1 cellular context compared by ENCODE assay signal in genomic region chr22:31443516-31443915, GRCh38.
TF ChIP-seq lines count a peak whose summit lies in the region.

No MANE protein-coding gene starts in this region.

TF ChIP-seq in GM23338, 12 proteins besides CTCF, POLR2A, EP300 and RAD21:
- TF ChIP-seq ZNF462 (CRISPR knock-in tag; IDR thresholded peaks at IDR 0.05) (no peak), STAT1 (IDR thresholded peaks at IDR 0.05; ENCODE audit: unreplicated experiment) (no peak), ETS1 (IDR thresholded peaks at IDR 0.05) (no peak), ZNF114 (CRISPR knock-in tag; IDR thresholded peaks at IDR 0.05) (no peak), EZH2phosphoT487 (IDR thresholded peaks at IDR 0.05; ENCODE audit: unreplicated experiment) (no peak), CREB1 (CRISPR knock-in tag; IDR thresholded peaks at IDR 0.05; ENCODE audit: low read depth) (no peak), JUNB (IDR thresholded peaks at IDR 0.05; ENCODE audit: unreplicated experiment) (no peak), EZH2 (IDR thresholded peaks at IDR 0.05; ENCODE audit: low read depth, unreplicated experiment) (no peak), POLR2AphosphoS5 (IDR thresholded peaks at IDR 0.05; ENCODE audit: low read depth) (no peak), ZNF331 (CRISPR knock-in tag; IDR thresholded peaks at IDR 0.05; ENCODE audit: low read depth) (no peak)
- TF ChIP-seq, protein P1, sequence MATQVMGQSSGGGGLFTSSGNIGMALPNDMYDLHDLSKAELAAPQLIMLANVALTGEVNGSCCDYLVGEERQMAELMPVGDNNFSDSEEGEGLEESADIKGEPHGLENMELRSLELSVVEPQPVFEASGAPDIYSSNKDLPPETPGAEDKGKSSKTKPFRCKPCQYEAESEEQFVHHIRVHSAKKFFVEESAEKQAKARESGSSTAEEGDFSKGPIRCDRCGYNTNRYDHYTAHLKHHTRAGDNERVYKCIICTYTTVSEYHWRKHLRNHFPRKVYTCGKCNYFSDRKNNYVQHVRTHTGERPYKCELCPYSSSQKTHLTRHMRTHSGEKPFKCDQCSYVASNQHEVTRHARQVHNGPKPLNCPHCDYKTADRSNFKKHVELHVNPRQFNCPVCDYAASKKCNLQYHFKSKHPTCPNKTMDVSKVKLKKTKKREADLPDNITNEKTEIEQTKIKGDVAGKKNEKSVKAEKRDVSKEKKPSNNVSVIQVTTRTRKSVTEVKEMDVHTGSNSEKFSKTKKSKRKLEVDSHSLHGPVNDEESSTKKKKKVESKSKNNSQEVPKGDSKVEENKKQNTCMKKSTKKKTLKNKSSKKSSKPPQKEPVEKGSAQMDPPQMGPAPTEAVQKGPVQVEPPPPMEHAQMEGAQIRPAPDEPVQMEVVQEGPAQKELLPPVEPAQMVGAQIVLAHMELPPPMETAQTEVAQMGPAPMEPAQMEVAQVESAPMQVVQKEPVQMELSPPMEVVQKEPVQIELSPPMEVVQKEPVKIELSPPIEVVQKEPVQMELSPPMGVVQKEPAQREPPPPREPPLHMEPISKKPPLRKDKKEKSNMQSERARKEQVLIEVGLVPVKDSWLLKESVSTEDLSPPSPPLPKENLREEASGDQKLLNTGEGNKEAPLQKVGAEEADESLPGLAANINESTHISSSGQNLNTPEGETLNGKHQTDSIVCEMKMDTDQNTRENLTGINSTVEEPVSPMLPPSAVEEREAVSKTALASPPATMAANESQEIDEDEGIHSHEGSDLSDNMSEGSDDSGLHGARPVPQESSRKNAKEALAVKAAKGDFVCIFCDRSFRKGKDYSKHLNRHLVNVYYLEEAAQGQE (IDR thresholded peaks at IDR 0.05; ENCODE audit: unreplicated experiment), result no peak
